27 cellular contexts compared by ENCODE assay signal in the genomic region with DNA sequence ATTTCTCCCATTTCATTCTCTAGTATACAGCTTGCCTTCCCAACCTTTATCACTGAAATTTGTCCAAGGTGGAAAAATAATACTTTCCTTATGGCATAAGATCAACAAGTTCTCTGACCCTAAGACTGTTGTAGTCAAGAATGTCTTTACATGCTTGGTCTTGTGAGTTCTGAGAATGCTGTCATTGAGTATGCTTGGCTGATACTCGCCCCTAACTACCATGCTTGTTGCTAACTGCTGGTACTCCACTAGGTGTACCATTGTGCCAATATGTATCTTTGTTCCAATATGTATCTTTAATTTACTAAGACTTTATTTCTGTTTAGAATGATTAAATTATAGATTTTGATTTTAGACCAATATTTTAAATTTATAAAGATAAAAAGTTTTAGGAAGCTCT.
"Had no signal": no experiment of that assay in that cellular context is flagged by ENCODE, and none has a peak within 500 bp of the region (broad histone marks: within the 10 kb centered on the region; RNA-seq: fewer than 3 reads in every experiment).

No MANE protein-coding gene starts in this region.

- DNase-seq: activated CD4-positive, alpha-beta memory T cell treated with anti-CD3 and anti-CD28 coated beads for 36 hours; activated CD4-positive, alpha-beta T cell treated with anti-CD3 and anti-CD28 coated beads for 4 hours; activated CD4-positive, alpha-beta T cell treated with anti-CD3 and anti-CD28 coated beads, Interleukin-2, amount 50 U/mL, for 1 hour; activated CD4-positive, CD25-positive, alpha-beta regulatory T cell treated with anti-CD3 and anti-CD28 coated beads, Interleukin-2, amount 50 U/mL, for 72 hours; activated CD8-positive, alpha-beta memory T cell treated with anti-CD3 and anti-CD28 coated beads, Interleukin-2, amount 50 U/mL, for 4 hours; activated effector memory CD4-positive, alpha-beta T cell treated with Interleukin-2 at 50 U/mL for 16 hours; activated naive CD4-positive, alpha-beta T cell treated with anti-CD3 and anti-CD28 coated beads, Interleukin-2, amount 10 ng/mL, durations not matched to agents 7 days and 5 days; activated naive CD8-positive, alpha-beta T cell treated with anti-CD3 and anti-CD28 coated beads, Interleukin-2, amount 50 U/mL, for 24 hours; activated T-cell treated with anti-CD3 and anti-CD28 coated beads for 4 hours; activated T-cell treated with anti-CD3 and anti-CD28 coated beads, Interleukin-2, amount 50 U/mL, for 4 hours; anterior cingulate cortex; central memory CD4-positive, alpha-beta T cell; Karpas-422; NCI-H1105; NCI-H1417 treated with DMSO at 0.1 percent for 48 hours; NCI-H187 treated with DMSO at 0.1 percent for 48 hours; NCI-H2081; NCI-H510A; NCI-H526; NCI-H748 treated with DMSO at 0.1 percent for 48 hours; PC-9; Right ventricle myocardium superior; T1000 had no signal

- H3K36me3 Mint-ChIP-seq: activated CD4-positive, alpha-beta memory T cell treated with anti-CD3 and anti-CD28 coated beads for 36 hours; activated naive CD4-positive, alpha-beta T cell treated with anti-CD3 and anti-CD28 coated beads, Interleukin-2, amount 10 ng/mL, durations not matched to agents 7 days and 5 days; activated naive CD8-positive, alpha-beta T cell; brain had no signal

- H3K4me1 Mint-ChIP-seq: activated naive CD4-positive, alpha-beta T cell treated with anti-CD3 and anti-CD28 coated beads, Interleukin-2, amount 10 ng/mL, durations not matched to agents 7 days and 5 days; activated naive CD8-positive, alpha-beta T cell treated with anti-CD3 and anti-CD28 coated beads, Interleukin-2, amount 50 U/mL, for 24 hours had no signal

- H3K9me3 Mint-ChIP-seq: brain had no signal

- H3K27me3 Mint-ChIP-seq: activated CD4-positive, alpha-beta memory T cell treated with anti-CD3 and anti-CD28 coated beads for 36 hours; activated naive CD4-positive, alpha-beta T cell treated with anti-CD3 and anti-CD28 coated beads, Interleukin-2, amount 10 ng/mL, durations not matched to agents 7 days and 5 days; activated naive CD8-positive, alpha-beta T cell; activated naive CD8-positive, alpha-beta T cell treated with anti-CD3 and anti-CD28 coated beads, Interleukin-2, amount 50 U/mL, for 24 hours; brain had no signal

- H3K27ac Mint-ChIP-seq: activated CD4-positive, alpha-beta memory T cell treated with anti-CD3 and anti-CD28 coated beads for 36 hours; activated naive CD4-positive, alpha-beta T cell treated with anti-CD3 and anti-CD28 coated beads, Interleukin-2, amount 10 ng/mL, durations not matched to agents 7 days and 5 days; activated naive CD8-positive, alpha-beta T cell; activated naive CD8-positive, alpha-beta T cell treated with anti-CD3 and anti-CD28 coated beads, Interleukin-2, amount 50 U/mL, for 24 hours; activated T-helper 1 cell treated with anti-CD3 and anti-CD28 coated beads, Interleukin-12 subunit alpha, Interleukin-12 subunit beta, Interleukin-2, Interleukin-4 antibody, amounts not matched to agents 30 ng/mL and 10 ng/mL and 1 ng/mL, durations not matched to agents 14 hours and 24 hours and 36 hours; brain had no signal

- H3K4me3 Mint-ChIP-seq: activated CD4-positive, alpha-beta memory T cell treated with anti-CD3 and anti-CD28 coated beads for 36 hours; activated naive CD4-positive, alpha-beta T cell treated with anti-CD3 and anti-CD28 coated beads, Interleukin-2, amount 10 ng/mL, durations not matched to agents 7 days and 5 days; activated naive CD8-positive, alpha-beta T cell; activated naive CD8-positive, alpha-beta T cell treated with anti-CD3 and anti-CD28 coated beads, Interleukin-2, amount 50 U/mL, for 24 hours; activated T-cell treated with anti-CD3 and anti-CD28 coated beads, Interleukin-2, amount 50 U/mL, for 4 hours; activated T-helper 1 cell treated with anti-CD3 and anti-CD28 coated beads, Interleukin-12 subunit alpha, Interleukin-12 subunit beta, Interleukin-2, Interleukin-4 antibody, amounts not matched to agents 30 ng/mL and 10 ng/mL and 1 ng/mL, durations not matched to agents 14 hours and 24 hours and 36 hours; brain had no signal

- H3K27ac ChIP-seq: PC-9, SK-N-MC had no signal

- ATAC-seq: activated naive CD8-positive, alpha-beta T cell treated with anti-CD3 and anti-CD28 coated beads, Interleukin-2, amount 50 U/mL, for 24 hours; activated T-cell treated with anti-CD3 and anti-CD28 coated beads, Interleukin-2, amount 50 U/mL, for 4 hours had no signal
